30 cellular contexts compared by ENCODE assay signal in genomic region chr12:133135747-133136146, GRCh38.
"Had no signal": no experiment of that assay in that cellular context is flagged by ENCODE, and none has a peak within 500 bp of the region (broad histone marks: within the 10 kb centered on the region; RNA-seq: fewer than 3 reads in every experiment).

No MANE protein-coding gene starts in this region.

- H3K4me3 Mint-ChIP-seq: activated CD8-positive, alpha-beta T cell treated with anti-CD3 and anti-CD28 coated beads for 36 hours; activated naive CD8-positive, alpha-beta T cell; activated T-cell treated with anti-CD3 and anti-CD28 coated beads, Interleukin-2, amount 50 U/mL, for 4 hours; activated T-helper 17 cell treated with anti-CD3 and anti-CD28 coated beads, Interleukin-2, amount 50 U/mL, for 72 hours; central memory CD8-positive, alpha-beta T cell; dendritic cell treated with granulocyte-macrophage colony-stimulating factor and Interleukin-4, amounts not matched to agents 40 ng/mL and 50 ng/mL, for 4 days; T-helper 17 cell; T-helper 2 cell treated with Interferon-gamma antibody and Interleukin-4, amounts not matched to agents 5 μg/mL and 100 μg/mL, for 36 hours had no signal

- H3K27me3 Mint-ChIP-seq: activated CD8-positive, alpha-beta T cell treated with anti-CD3 and anti-CD28 coated beads for 36 hours; activated naive CD8-positive, alpha-beta T cell; activated T-helper 17 cell treated with anti-CD3 and anti-CD28 coated beads, Interleukin-2, amount 50 U/mL, for 72 hours; central memory CD8-positive, alpha-beta T cell; T-helper 17 cell had no signal

- H3K27ac ChIP-seq: brain microvascular endothelial cell, coronary artery, dorsolateral prefrontal cortex, epithelial cell of prostate, esophagus squamous epithelium, gastroesophageal sphincter, heart right ventricle, hepatocyte had no signal

- H3K27ac Mint-ChIP-seq: activated CD8-positive, alpha-beta T cell treated with anti-CD3 and anti-CD28 coated beads for 36 hours; activated naive CD8-positive, alpha-beta T cell; activated T-helper 17 cell treated with anti-CD3 and anti-CD28 coated beads, Interleukin-2, amount 50 U/mL, for 72 hours; dendritic cell treated with granulocyte-macrophage colony-stimulating factor and Interleukin-4, amounts not matched to agents 40 ng/mL and 50 ng/mL, for 4 days; T-helper 17 cell; T-helper 2 cell treated with Interferon-gamma antibody and Interleukin-4, amounts not matched to agents 5 μg/mL and 100 μg/mL, for 36 hours had no signal

- ATAC-seq: activated CD8-positive, alpha-beta T cell treated with anti-CD3 and anti-CD28 coated beads for 36 hours; activated T-cell treated with anti-CD3 and anti-CD28 coated beads, Interleukin-2, amount 50 U/mL, for 4 hours; activated T-helper 17 cell treated with anti-CD3 and anti-CD28 coated beads, Interleukin-2, amount 50 U/mL, for 72 hours; gastroesophageal sphincter; heart right ventricle; T-helper 17 cell had no signal

- H3K27me3 ChIP-seq: brain microvascular endothelial cell, dorsolateral prefrontal cortex, esophagus squamous epithelium, gastroesophageal sphincter, heart right ventricle, hepatocyte had no signal

- DNase-seq: activated CD4-positive, alpha-beta T cell treated with anti-CD3 and anti-CD28 coated beads for 48 hours; activated CD4-positive, alpha-beta T cell treated with anti-CD3 and anti-CD28 coated beads, Interleukin-2, amount 50 U/mL, for 1 hour; activated CD4-positive, alpha-beta T cell treated with anti-CD3 and anti-CD28 coated beads, Interleukin-2, amount 50 U/mL, for 48 hours; activated CD8-positive, alpha-beta memory T cell treated with anti-CD3 and anti-CD28 coated beads for 24 hours; activated CD8-positive, alpha-beta T cell treated with anti-CD3 and anti-CD28 coated beads for 36 hours; activated effector memory CD4-positive, alpha-beta T cell treated with Interleukin-2 at 50 U/mL for 16 hours; activated gamma-delta T cell treated with Interleukin-2 at 50 U/mL for 16 hours; activated naive CD4-positive, alpha-beta T cell treated with anti-CD3 and anti-CD28 coated beads, Interleukin-2, amount 50 U/mL, for 16 hours; activated naive CD4-positive, alpha-beta T cell treated with Interleukin-2 at 50 U/mL for 16 hours; activated T-cell treated with anti-CD3 and anti-CD28 coated beads, Interleukin-2, amount 50 U/mL, for 4 hours; amniotic stem cell; anterior cingulate cortex; brain microvascular endothelial cell; dorsolateral prefrontal cortex; effector memory CD4-positive, alpha-beta T cell; esophagus squamous epithelium; foreskin melanocyte; heart right ventricle; T-helper 1 cell; T-helper 17 cell; T1000 had no signal
